ENCODE assay signal across 25 cellular contexts in genomic region chr11:26040339-26040738, GRCh38.
"Had no signal": no experiment of that assay in that cellular context is flagged by ENCODE, and none has a peak within 500 bp of the region (broad histone marks: within the 10 kb centered on the region; RNA-seq: fewer than 3 reads in every experiment).

No MANE protein-coding gene starts in this region.

- H3K36me3 ChIP-seq: stomach, suprapubic skin, thoracic aorta, thyroid gland, tibial artery, tibial nerve, transverse colon, upper lobe of left lung, upper lobe of right lung, uterus, vagina had no signal

- DNase-seq: stimulated activated CD4-positive, alpha-beta T cell treated with anti-CD3 and anti-CD28 coated beads, Interleukin-2, amount 100 ng/mL, for 48 hours; stimulated activated CD4-positive, alpha-beta T cell treated with anti-CD3 and anti-CD28 coated beads, Interleukin-4, amount 100 ng/mL, for 1 hour; stimulated activated CD4-positive, alpha-beta T cell treated with anti-CD3 and anti-CD28 coated beads, Interleukin-4, amount 100 ng/mL, for 24 hours; stimulated activated CD4-positive, alpha-beta T cell treated with anti-CD3 and anti-CD28 coated beads, Interleukin-4, amount 100 ng/mL, for 4 hours; stimulated activated CD8-positive, alpha-beta memory T cell treated with anti-CD3 and anti-CD28 coated beads, Interleukin-4, amount 100 ng/mL, for 48 hours; stimulated activated naive B cell treated with anti-CD40 and anti-IgM and Interleukin-4, amounts not matched to agents 10 μg/mL and 1 μg/mL and 100 μg/mL, for 72 hours; stimulated activated naive CD4-positive, alpha-beta T cell; stimulated activated naive CD4-positive, alpha-beta T cell treated with Interleukin-2 at 50 U/mL for 16 hours; stimulated activated naive CD8-positive, alpha-beta T cell treated with anti-CD3 and anti-CD28 coated beads, Interleukin-15, amount 100 ng/mL, for 72 hours; stimulated activated naive CD8-positive, alpha-beta T cell treated with anti-CD3 and anti-CD28 coated beads, Interleukin-15, Interleukin-2, amounts not matched to agents 100 U/mL and 50 U/mL, for 24 hours; stomach; substantia nigra; testis; thyroid gland; tibial artery; transverse colon; upper lobe of left lung; upper lobe of right lung; uterus had no signal

- H3K4me1 ChIP-seq: stomach, suprapubic skin, testis, thyroid gland, tibial artery, tibial nerve, transverse colon, upper lobe of left lung, upper lobe of right lung, uterus, vagina had no signal

- H3K27ac ChIP-seq: stomach, suprapubic skin, testis, thoracic aorta, thyroid gland, tibial artery, tibial nerve, transverse colon, upper lobe of left lung, upper lobe of right lung, uterus, vagina had no signal

- H3K27me3 ChIP-seq: stomach, suprapubic skin, testis, thyroid gland, tibial artery, tibial nerve, transverse colon, upper lobe of left lung, upper lobe of right lung, uterus, vagina had no signal

- H3K4me3 ChIP-seq: stomach, suprapubic skin, testis, thoracic aorta, thyroid gland, tibial artery, tibial nerve, transverse colon, upper lobe of left lung, upper lobe of right lung, uterus, vagina had no signal

- ATAC-seq: stimulated activated effector memory CD8-positive, alpha-beta T cell treated with anti-CD3 and anti-CD28 coated beads, Interleukin-12 subunit alpha, Interleukin-12 subunit beta, amount 100 ng/mL, for 72 hours; stimulated activated memory B cell treated with anti-CD40 and anti-IgM and Interleukin-4, amounts not matched to agents 10 μg/mL and 1 μg/mL and 100 μg/mL, for 72 hours; stimulated activated naive B cell treated with anti-CD40 and anti-IgM and Interleukin-4, amounts not matched to agents 10 μg/mL and 1 μg/mL and 100 μg/mL, for 72 hours; stimulated activated naive CD8-positive, alpha-beta T cell treated with anti-CD3 and anti-CD28 coated beads, Interleukin-15, amount 100 ng/mL, for 72 hours; stimulated activated naive CD8-positive, alpha-beta T cell treated with anti-CD3 and anti-CD28 coated beads, Interleukin-15, Interleukin-2, amounts not matched to agents 100 U/mL and 50 U/mL, for 24 hours; upper lobe of right lung had no signal

- H3K9me3 ChIP-seq: stomach, suprapubic skin, testis, thoracic aorta, thyroid gland, tibial artery, tibial nerve, transverse colon, upper lobe of left lung, upper lobe of right lung, uterus, vagina had no signal
